Comparison of ENCODE assay signal across 1 cellular context in the genomic region with DNA sequence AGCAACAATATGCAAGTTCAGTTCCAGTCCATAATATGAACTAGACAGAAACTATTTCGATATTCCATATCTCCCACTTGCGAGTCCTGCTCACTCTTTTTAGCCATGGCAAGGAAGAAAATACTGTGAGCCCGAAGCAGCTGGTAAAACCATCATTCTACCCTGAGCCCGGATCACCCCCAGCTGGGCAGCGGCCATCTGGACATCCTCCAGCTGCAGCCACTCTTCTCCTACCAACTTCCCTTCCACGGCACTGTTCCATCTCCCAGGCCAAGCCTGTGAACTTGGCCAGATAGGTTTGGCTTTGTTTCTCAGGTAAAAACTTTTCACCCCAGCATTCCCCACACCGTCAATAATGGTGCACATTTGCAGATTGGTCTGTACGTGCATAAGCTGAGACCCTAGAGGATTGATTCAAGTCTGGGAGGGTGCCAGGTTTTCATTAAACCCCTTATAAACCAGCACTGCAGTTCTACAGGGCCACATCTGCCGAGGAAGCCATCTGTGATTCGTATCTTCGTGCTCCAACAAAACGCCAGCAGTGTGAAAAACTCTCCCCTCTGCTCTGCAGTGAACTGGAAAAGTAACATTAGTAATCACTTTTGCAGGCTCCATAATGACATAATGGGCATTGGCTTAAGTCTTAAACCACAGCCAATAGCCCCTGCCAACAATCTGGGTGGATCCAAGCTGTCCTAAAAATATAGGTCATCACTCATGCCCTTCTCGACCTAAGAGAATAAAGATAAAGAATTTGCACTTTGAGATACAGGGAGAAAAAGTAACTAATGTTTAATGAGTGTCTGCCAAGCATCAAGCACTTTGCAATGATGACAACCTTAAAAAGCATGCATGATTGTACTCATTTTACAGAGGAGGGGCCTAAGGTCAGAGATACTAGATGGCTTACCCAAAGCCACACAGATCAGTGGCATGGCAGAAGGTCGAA.
TF ChIP-seq lines count a peak whose summit lies in the region.

No MANE protein-coding gene starts in this region.

TF ChIP-seq in SK-N-SH, 30 proteins besides CTCF, POLR2A, EP300 and RAD21:
- TF ChIP-seq, protein P1, sequence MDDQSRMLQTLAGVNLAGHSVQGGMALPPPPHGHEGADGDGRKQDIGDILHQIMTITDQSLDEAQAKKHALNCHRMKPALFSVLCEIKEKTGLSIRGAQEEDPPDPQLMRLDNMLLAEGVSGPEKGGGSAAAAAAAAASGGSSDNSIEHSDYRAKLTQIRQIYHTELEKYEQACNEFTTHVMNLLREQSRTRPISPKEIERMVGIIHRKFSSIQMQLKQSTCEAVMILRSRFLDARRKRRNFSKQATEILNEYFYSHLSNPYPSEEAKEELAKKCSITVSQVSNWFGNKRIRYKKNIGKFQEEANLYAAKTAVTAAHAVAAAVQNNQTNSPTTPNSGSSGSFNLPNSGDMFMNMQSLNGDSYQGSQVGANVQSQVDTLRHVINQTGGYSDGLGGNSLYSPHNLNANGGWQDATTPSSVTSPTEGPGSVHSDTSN (IDR thresholded peaks at IDR 0.05): peak; percentile 70
- TF ChIP-seq RXRA (IDR thresholded peaks at IDR 0.05; ENCODE audit: borderline replicate concordance, low read depth) (peak; percentile 56; the same call in 1 of the 2 replicates), FOXM1 (IDR thresholded peaks at IDR 0.05; ENCODE audit: low read depth) (no peak), POLR2AphosphoS5 (IDR thresholded peaks at IDR 0.05; ENCODE audit: low read depth, low read length) (peak; percentile 59), FOXJ3 (CRISPR knock-in tag; IDR thresholded peaks at IDR 0.05) (peak; percentile 73), TCF12 (IDR thresholded peaks at IDR 0.05) (peak; percentile 86), TAF1 (IDR thresholded peaks at IDR 0.05; ENCODE audit: borderline replicate concordance, low read depth, low read length) (no peak), SIN3A (IDR thresholded peaks at IDR 0.05; ENCODE audit: borderline replicate concordance, low read depth, low read length) (no peak), RCOR1 (IDR thresholded peaks at IDR 0.05; ENCODE audit: low read length) (peak; percentile 83), SMC3 (IDR thresholded peaks at IDR 0.05; ENCODE audit: low read depth, low read length) (peak; percentile 11; the same call in 1 of the 2 replicates), EZH2phosphoT487 (IDR thresholded peaks at IDR 0.05; ENCODE audit: borderline replicate concordance, low read depth) (no peak), MEF2A (IDR thresholded peaks at IDR 0.05; ENCODE audit: borderline replicate concordance, low read depth) (no peak), MXI1 (IDR thresholded peaks at IDR 0.05; ENCODE audit: low read depth, low read length) (peak; percentile 29; the same call in 1 of the 2 replicates), GATA2 (CRISPR knock-in tag; IDR thresholded peaks at IDR 0.05) (peak; percentile 91), FOSL2 (IDR thresholded peaks at IDR 0.05; ENCODE audit: borderline replicate concordance, low read depth) (peak; percentile 41; the same call in 1 of the 2 replicates), NFIC (IDR thresholded peaks at IDR 0.05; ENCODE audit: borderline replicate concordance) (peak; percentile 76), JUND (IDR thresholded peaks at IDR 0.05) (peak; percentile 67), CHD2 (IDR thresholded peaks at IDR 0.05; ENCODE audit: low read length, partially characterized antibody) (peak; percentile 71), YY1 (IDR thresholded peaks at IDR 0.05; ENCODE audit: low read depth) (no peak), ELF1 (IDR thresholded peaks at IDR 0.05) (no peak)
- TF ChIP-seq, protein P2, sequence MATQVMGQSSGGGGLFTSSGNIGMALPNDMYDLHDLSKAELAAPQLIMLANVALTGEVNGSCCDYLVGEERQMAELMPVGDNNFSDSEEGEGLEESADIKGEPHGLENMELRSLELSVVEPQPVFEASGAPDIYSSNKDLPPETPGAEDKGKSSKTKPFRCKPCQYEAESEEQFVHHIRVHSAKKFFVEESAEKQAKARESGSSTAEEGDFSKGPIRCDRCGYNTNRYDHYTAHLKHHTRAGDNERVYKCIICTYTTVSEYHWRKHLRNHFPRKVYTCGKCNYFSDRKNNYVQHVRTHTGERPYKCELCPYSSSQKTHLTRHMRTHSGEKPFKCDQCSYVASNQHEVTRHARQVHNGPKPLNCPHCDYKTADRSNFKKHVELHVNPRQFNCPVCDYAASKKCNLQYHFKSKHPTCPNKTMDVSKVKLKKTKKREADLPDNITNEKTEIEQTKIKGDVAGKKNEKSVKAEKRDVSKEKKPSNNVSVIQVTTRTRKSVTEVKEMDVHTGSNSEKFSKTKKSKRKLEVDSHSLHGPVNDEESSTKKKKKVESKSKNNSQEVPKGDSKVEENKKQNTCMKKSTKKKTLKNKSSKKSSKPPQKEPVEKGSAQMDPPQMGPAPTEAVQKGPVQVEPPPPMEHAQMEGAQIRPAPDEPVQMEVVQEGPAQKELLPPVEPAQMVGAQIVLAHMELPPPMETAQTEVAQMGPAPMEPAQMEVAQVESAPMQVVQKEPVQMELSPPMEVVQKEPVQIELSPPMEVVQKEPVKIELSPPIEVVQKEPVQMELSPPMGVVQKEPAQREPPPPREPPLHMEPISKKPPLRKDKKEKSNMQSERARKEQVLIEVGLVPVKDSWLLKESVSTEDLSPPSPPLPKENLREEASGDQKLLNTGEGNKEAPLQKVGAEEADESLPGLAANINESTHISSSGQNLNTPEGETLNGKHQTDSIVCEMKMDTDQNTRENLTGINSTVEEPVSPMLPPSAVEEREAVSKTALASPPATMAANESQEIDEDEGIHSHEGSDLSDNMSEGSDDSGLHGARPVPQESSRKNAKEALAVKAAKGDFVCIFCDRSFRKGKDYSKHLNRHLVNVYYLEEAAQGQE (IDR thresholded peaks at IDR 0.05; ENCODE audit: low read depth, low read length): no peak
- TF ChIP-seq, protein P3, sequence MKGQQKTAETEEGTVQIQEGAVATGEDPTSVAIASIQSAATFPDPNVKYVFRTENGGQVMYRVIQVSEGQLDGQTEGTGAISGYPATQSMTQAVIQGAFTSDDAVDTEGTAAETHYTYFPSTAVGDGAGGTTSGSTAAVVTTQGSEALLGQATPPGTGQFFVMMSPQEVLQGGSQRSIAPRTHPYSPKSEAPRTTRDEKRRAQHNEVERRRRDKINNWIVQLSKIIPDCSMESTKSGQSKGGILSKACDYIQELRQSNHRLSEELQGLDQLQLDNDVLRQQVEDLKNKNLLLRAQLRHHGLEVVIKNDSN (IDR thresholded peaks at IDR 0.05; ENCODE audit: borderline replicate concordance, low read depth): no peak
- TF ChIP-seq, protein P4, sequence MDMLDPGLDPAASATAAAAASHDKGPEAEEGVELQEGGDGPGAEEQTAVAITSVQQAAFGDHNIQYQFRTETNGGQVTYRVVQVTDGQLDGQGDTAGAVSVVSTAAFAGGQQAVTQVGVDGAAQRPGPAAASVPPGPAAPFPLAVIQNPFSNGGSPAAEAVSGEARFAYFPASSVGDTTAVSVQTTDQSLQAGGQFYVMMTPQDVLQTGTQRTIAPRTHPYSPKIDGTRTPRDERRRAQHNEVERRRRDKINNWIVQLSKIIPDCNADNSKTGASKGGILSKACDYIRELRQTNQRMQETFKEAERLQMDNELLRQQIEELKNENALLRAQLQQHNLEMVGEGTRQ (IDR thresholded peaks at IDR 0.05; ENCODE audit: borderline replicate concordance, low read depth, low read length): no peak
- TF ChIP-seq, protein P5, sequence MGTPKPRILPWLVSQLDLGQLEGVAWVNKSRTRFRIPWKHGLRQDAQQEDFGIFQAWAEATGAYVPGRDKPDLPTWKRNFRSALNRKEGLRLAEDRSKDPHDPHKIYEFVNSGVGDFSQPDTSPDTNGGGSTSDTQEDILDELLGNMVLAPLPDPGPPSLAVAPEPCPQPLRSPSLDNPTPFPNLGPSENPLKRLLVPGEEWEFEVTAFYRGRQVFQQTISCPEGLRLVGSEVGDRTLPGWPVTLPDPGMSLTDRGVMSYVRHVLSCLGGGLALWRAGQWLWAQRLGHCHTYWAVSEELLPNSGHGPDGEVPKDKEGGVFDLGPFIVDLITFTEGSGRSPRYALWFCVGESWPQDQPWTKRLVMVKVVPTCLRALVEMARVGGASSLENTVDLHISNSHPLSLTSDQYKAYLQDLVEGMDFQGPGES (IDR thresholded peaks at IDR 0.05; ENCODE audit: low read depth, low read length): no peak
